ENCODE assay signal across 8 cellular contexts in the genomic region with DNA sequence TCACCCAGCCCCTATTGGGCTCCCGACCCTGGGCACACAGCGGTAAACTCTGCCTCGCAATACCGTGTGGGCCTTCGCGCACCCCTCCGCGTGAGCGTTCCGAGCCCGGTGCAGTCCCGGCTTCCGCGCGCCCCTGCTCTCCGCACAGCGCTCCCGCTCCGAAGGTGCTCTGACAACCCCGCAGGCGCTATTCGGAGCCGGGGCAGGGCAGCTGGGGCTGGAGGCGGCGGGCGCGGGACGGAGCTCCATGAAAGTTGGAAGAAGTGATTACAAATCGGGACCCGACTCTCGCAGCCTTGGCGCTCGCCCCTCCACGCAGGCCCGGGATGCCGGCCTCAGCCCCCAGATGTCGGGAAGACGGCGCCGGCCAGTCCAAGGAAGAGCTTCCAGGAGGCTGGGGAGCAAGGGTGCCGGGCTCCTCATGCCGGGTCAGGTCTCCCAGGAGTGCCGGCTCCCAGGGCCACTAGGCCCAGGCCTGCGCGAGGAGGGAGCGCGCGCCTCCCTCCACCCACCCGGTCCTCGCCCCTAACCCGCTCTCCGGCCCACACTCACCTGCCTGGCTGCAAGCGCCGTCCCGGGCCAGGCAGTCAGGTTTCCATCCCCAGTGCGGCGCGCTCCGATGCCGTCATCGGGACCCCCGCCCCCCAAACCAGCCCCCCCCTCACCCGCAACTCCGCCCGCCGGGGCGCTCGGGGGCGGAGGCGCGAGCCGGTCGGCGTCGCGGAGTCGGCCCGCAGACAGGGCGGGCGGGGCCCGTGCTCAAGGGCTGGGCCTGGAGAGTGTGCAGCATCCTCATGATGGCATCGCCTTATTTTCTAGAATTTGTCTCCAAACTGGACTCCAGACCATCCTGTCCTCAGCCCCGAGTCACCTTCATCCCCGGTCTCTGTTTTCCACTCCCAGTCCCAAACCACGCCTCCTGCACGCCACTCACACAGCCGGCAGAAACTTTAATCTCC. TPM values are rescaled to one million over a fixed set of nuclear protein-coding genes. Genes with fewer than 3 reads are reported as not detected.
DNase-seq lines count a peak whose midpoint lies in the region; ATAC-seq, FAIRE-seq and TF ChIP-seq lines count a peak whose summit lies in the region.

A gene with protein sequence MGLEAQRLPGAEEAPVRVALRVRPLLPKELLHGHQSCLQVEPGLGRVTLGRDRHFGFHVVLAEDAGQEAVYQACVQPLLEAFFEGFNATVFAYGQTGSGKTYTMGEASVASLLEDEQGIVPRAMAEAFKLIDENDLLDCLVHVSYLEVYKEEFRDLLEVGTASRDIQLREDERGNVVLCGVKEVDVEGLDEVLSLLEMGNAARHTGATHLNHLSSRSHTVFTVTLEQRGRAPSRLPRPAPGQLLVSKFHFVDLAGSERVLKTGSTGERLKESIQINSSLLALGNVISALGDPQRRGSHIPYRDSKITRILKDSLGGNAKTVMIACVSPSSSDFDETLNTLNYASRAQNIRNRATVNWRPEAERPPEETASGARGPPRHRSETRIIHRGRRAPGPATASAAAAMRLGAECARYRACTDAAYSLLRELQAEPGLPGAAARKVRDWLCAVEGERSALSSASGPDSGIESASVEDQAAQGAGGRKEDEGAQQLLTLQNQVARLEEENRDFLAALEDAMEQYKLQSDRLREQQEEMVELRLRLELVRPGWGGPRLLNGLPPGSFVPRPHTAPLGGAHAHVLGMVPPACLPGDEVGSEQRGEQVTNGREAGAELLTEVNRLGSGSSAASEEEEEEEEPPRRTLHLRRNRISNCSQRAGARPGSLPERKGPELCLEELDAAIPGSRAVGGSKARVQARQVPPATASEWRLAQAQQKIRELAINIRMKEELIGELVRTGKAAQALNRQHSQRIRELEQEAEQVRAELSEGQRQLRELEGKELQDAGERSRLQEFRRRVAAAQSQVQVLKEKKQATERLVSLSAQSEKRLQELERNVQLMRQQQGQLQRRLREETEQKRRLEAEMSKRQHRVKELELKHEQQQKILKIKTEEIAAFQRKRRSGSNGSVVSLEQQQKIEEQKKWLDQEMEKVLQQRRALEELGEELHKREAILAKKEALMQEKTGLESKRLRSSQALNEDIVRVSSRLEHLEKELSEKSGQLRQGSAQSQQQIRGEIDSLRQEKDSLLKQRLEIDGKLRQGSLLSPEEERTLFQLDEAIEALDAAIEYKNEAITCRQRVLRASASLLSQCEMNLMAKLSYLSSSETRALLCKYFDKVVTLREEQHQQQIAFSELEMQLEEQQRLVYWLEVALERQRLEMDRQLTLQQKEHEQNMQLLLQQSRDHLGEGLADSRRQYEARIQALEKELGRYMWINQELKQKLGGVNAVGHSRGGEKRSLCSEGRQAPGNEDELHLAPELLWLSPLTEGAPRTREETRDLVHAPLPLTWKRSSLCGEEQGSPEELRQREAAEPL (N-terminal part only) (minus strand): TSS at position 621 of the 959 bp plus-strand sequence. CDS start 2,537 bp downstream, outside the sequence.

- H3K79me2 ChIP-seq in endothelial cell of umbilical vein (ENCODE audit: control insufficient read depth, insufficient read depth, low read length): peaks cover 5% of the 10 kb centered on the region

- CTCF ChIA-PET in BJ (lab: Yijun Ruan, JAX) (interaction anchor here (0.8 to 1.2 kb wide), 3 partner anchors 11 to 137 kb away, joined by 3 to 4 read pairs (median 3); a partner anchor contains a TSS), endothelial cell of umbilical vein (lab: Charles Lee) (interaction anchor here (1.6 kb wide), 2 partner anchors 9 to 11 kb away, joined by 3 to 7 read pairs; no protein-coding TSS in a partner anchor)

- H3K9me3 Mint-ChIP-seq in mesothelial cell of epicardium (no peaks in the 10 kb centered on the region), type B pancreatic cell (no peaks in the 10 kb centered on the region)

- H3K9ac ChIP-seq in endothelial cell of umbilical vein (replicated peaks; ENCODE audit: extremely low read depth, insufficient read depth, low read length): peak within 1 kb of the TSS; percentile 64

- H3K9me3 ChIP-seq in endothelial cell of umbilical vein (replicated peaks; ENCODE audit: control insufficient read depth, insufficient read depth, low read length): no peaks in the 10 kb centered on the region

- H2AFZ ChIP-seq in endothelial cell of umbilical vein (ENCODE audit: low read depth, low read length): peak within 1 kb of the TSS; percentile 89

- H3K36me3 ChIP-seq in BJ (ENCODE audit: control insufficient read depth, insufficient read depth, low read length) (peaks cover 4% of the 10 kb centered on the region), endothelial cell of umbilical vein (ENCODE audit: control insufficient read depth in 2 of 2, extremely low read depth in 1 of 2, insufficient read depth in 2 of 2, low read length in 2 of 2) (no peaks in the 10 kb centered on the region)

- TF ChIP-seq POLR2A in endothelial cell of umbilical vein (IDR thresholded peaks at IDR 0.05; ENCODE audit: low read depth, low read length): no peak

- no peaks in the 10 kb centered on the region for H3K9me1 ChIP-seq in endothelial cell of umbilical vein (replicated peaks; ENCODE audit: control insufficient read depth, extremely low read depth, insufficient read depth, low read length)

- no peaks in the 10 kb centered on the region for H4K20me1 ChIP-seq in endothelial cell of umbilical vein (replicated peaks; ENCODE audit: control insufficient read depth, extremely low read depth, insufficient read depth, low read length)

- no peak within 1 kb of the TSS for H3K27ac ChIP-seq in endothelial cell of umbilical vein (ENCODE audit: insufficient read depth, low read depth, low read length)

- intact Hi-C loops in endothelial cell of umbilical vein (cut with micrococcal nuclease): loop anchor here (1.0 kb wide), 1 partner anchor 8 kb away; no protein-coding TSS in a partner anchor

- H3K4me1 Mint-ChIP-seq in mesothelial cell of epicardium (peaks cover 19% of the 10 kb centered on the region), type B pancreatic cell (ENCODE audit: unreplicated experiment) (peaks cover 13% of the 10 kb centered on the region)

- peak within 1 kb of the TSS; percentile 89 for H3K4me3 Mint-ChIP-seq in mesothelial cell of epicardium
- H3K4me3 Mint-ChIP-seq in type B pancreatic cell: peak within 1 kb of the TSS; percentile 86

- no peak for DNase-seq in BJ (ENCODE audit: low read depth)
- DNase-seq in SW 1271 (lab: John Stamatoyannopoulos, UW): peak; percentile 33 to 55
- DNase-seq in endothelial cell of umbilical vein (ENCODE audit: low read depth, low spot score): peak; percentile 63
- DNase-seq in mesothelial cell of epicardium (ENCODE audit: low spot score in 2 of 2, unreplicated experiment in 2 of 2): peak; percentile 72 to 82
- no peak for DNase-seq in type B pancreatic cell (ENCODE audit: extremely low spot score, unreplicated experiment)

- H3K36me3 Mint-ChIP-seq in mesothelial cell of epicardium (peaks cover 6% of the 10 kb centered on the region), type B pancreatic cell (peaks cover 3% of the 10 kb centered on the region)

- H3K27me3 Mint-ChIP-seq in mesothelial cell of epicardium (ENCODE audit: low read depth) (peaks cover 2% of the 10 kb centered on the region), type B pancreatic cell (peaks cover 18% of the 10 kb centered on the region)

- POLR2A ChIA-PET in BJ (lab: Charles Lee) (no interaction called here), endothelial cell of umbilical vein (lab: Charles Lee) (no interaction called here)

- H3K27ac Mint-ChIP-seq in mesothelial cell of epicardium (peak within 1 kb of the TSS; percentile 94), type B pancreatic cell (peak within 1 kb of the TSS; percentile 62)

- H3K4me1 ChIP-seq in endothelial cell of umbilical vein (ENCODE audit: control insufficient read depth, extremely low read depth, insufficient read depth, low read length): peaks cover 7% of the 10 kb centered on the region

- dilution Hi-C loops in endothelial cell of umbilical vein (cut with MboI; ENCODE audit: extremely low pct_ligation_motif_present, low sequenced_read_pairs): no loop called here

- H3K27me3 ChIP-seq in BJ (ENCODE audit: control insufficient read depth, insufficient read depth, low read length): no peaks in the 10 kb centered on the region
- H3K27me3 ChIP-seq in endothelial cell of umbilical vein (ENCODE audit: control insufficient read depth in 2 of 2, insufficient read depth in 2 of 2, low read length in 2 of 2): no peaks in the 10 kb centered on the region

- H3K4me3 ChIP-seq in BJ (ENCODE audit: low read depth, low read length): peak within 1 kb of the TSS; percentile 61
- H3K4me3 ChIP-seq in endothelial cell of umbilical vein (replicated peaks in 1 of 3; ENCODE audit: insufficient read depth in 1 of 3, low read depth in 1 of 3, low read length in 3 of 3): peak within 1 kb of the TSS; percentile 58 to 67 (median 65)

- ATAC-seq in GM21360 (IDR thresholded peaks at IDR 0.05; ENCODE audit: unreplicated experiment): peak; percentile 54
- no peak for ATAC-seq in GM19328 (IDR thresholded peaks at IDR 0.05; ENCODE audit: unreplicated experiment)
- no peak for ATAC-seq in HG03457 (IDR thresholded peaks at IDR 0.05; ENCODE audit: unreplicated experiment)

- BruUV-seq in endothelial cell of umbilical vein (replicated peaks; lab: Mats Ljungman, UMichigan): TSS peak; percentile 38

- TF ChIP-seq CTCF in BJ (IDR thresholded peaks at IDR 0.05; ENCODE audit: insufficient read depth, low read depth, low read length) (no peak), endothelial cell of umbilical vein (IDR thresholded peaks at IDR 0.05; ENCODE audit: extremely low read depth in 1 of 2, insufficient read depth in 1 of 2, low read depth in 1 of 2, low read length in 2 of 2) (no peak), mesothelial cell of epicardium (IDR thresholded peaks at IDR 0.05; ENCODE audit: unreplicated experiment) (no peak), type B pancreatic cell (conservative IDR thresholded peaks at IDR 0.05) (no peak)

- peak; percentile 21 for FAIRE-seq in endothelial cell of umbilical vein (lab: Jason Lieb, UNC)

- H3K4me2 ChIP-seq in endothelial cell of umbilical vein (ENCODE audit: insufficient read depth, low read length): peak within 1 kb of the TSS; percentile 82

RNA-seq across cellular contexts. Expression of the gene that starts here (rescaled TPM):
- 5.4 and 7.5 TPM in 2 replicates for polyA plus RNA-seq in BJ (2011; rRNA removed)
- polyA minus RNA-seq in BJ (2011; rRNA and poly(A)+ RNA removed): 3.3 and 4.5 TPM in 2 replicates
- 11.3 and 13.1 TPM in 2 replicates for total RNA-seq in endothelial cell of umbilical vein
- polyA plus RNA-seq in endothelial cell of umbilical vein: 4.2 and 4.3 TPM in 2 replicates
- 4.3 and 5.9 TPM in 2 replicates for polyA plus RNA-seq in endothelial cell of umbilical vein (2011; cell fraction: cytosol; rRNA removed)
- polyA plus RNA-seq in endothelial cell of umbilical vein (2011; cell fraction: nucleus; rRNA removed): 12.4 and 14.0 TPM in 2 replicates
- polyA plus RNA-seq in endothelial cell of umbilical vein (2012): 4.0 and 6.1 TPM in 2 replicates
- polyA minus RNA-seq in endothelial cell of umbilical vein: 4.9 and 7.3 TPM in 2 replicates
- 0.92 TPM for polyA minus RNA-seq in endothelial cell of umbilical vein (2011; cell fraction: cytosol; rRNA and poly(A)+ RNA removed)
- 7.5 and 12.7 TPM in 2 replicates for polyA minus RNA-seq in endothelial cell of umbilical vein (2011; cell fraction: nucleus; rRNA and poly(A)+ RNA removed)
- total RNA-seq in mesothelial cell of epicardium: 26.5 to 30.1 TPM (median 26.6 TPM) in 3 replicates
- 5.5 and 15.5 TPM in 2 replicates for total RNA-seq in type B pancreatic cell (ENCODE audit: low replicate concordance)

Comparison
In these comparisons a context has a peak if more than half of its experiments do, and no peak if none do; other contexts are left out.
1. DNase-seq: peak in SW 1271 (2 of 2), endothelial cell of umbilical vein (single experiment) and mesothelial cell of epicardium (2 of 2); none in BJ (single experiment) and type B pancreatic cell (single experiment).